ENCODE assay signal across 8 cellular contexts in the genomic region with DNA sequence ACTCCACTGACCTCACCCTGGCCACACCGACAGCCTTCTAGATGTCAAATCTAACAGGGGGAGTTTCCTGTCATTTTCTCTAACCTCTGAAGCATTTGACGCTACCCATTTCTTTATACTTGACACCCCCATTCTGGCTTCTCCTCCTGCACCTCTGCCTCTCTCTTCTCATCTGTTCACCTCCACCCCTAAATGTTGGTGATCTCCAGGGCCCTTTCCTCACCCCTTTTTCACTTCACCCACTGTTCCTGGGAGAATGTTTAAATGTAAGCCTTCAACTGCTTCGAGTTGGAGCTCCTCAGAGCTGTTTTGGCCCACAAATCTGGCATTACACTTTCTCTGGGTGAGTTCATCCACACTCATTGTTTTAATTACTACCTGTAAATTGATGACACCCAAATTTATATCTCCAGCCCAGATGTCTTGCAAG. TPM values are rescaled to one million over a fixed set of nuclear protein-coding genes. Genes with fewer than 3 reads are reported as not detected.
DNase-seq lines count a peak whose midpoint lies in the region; ATAC-seq and TF ChIP-seq lines count a peak whose summit lies in the region.

No MANE protein-coding gene starts in this region.

- H3K9me3 Mint-ChIP-seq in GM23338, result no peaks in the 10 kb centered on the region; the same call in 2 of the 3 replicates

- no peaks in the 10 kb centered on the region for H3K9me2 ChIP-seq in GM23338 (ENCODE audit: insufficient read depth)

- no peaks in the 10 kb centered on the region; the same call in 1 of the 2 replicates for H3K79me2 ChIP-seq in GM23338 (replicated peaks; ENCODE audit: insufficient read depth)

- peaks cover 6% of the 10 kb centered on the region; the same call in 2 of the 3 replicates for H3K36me3 Mint-ChIP-seq in GM23338 (ENCODE audit: low read depth)

- H3K9me3 ChIP-seq in gastrocnemius medialis, result no peaks in the 10 kb centered on the region

- H3K27me3 ChIP-seq in GM23338 (ENCODE audit: insufficient read depth), result no peaks in the 10 kb centered on the region
- no peaks in the 10 kb centered on the region for H3K27me3 ChIP-seq in gastrocnemius medialis

- in situ Hi-C loops in gastrocnemius medialis (cut with MboI; ENCODE audit: low sequenced_read_pairs in 4 of 4), result no loop called here

- H3K36me3 ChIP-seq in GM23338 (ENCODE audit: insufficient read depth) (no peaks in the 10 kb centered on the region), gastrocnemius medialis (peaks cover 0 to 26% of the 10 kb centered on the region in 2 donors)

- H3K4me1 Mint-ChIP-seq in GM23338, result peaks cover 22% of the 10 kb centered on the region

- H3K4me2 ChIP-seq in GM23338, result peak overlapping the region; percentile 84

- no peak overlapping the region for H3K27ac Mint-ChIP-seq in GM23338

- TF ChIP-seq POLR2A in gastrocnemius medialis (IDR thresholded peaks at IDR 0.05), result no peak

- ATAC-seq in GM23338 (no peak), gastrocnemius medialis (no peak)

- intact Hi-C loops in gastrocnemius medialis (cut with DNase I; ENCODE audit: low total_unique reads), result loop anchor here (1.0 kb wide), 3 partner anchors 30 to 40 kb away; partner anchors contain the start of genes GMPR2, LTB4R, NEDD8 and TINF2

- H3K4me3 ChIP-seq in GM23338 (peak overlapping the region; percentile 86), fibroblast of the aortic adventitia (ENCODE audit: low read depth, low read length) (peak overlapping the region; percentile 97), gastrocnemius medialis (peak overlapping the region; percentile 78 to 98 (median 94))

- TF ChIP-seq CTCF in GM23338 (conservative IDR thresholded peaks at IDR 0.05; ENCODE audit: low read depth in 2 of 2) (no peak), VCaP (conservative IDR thresholded peaks at IDR 0.05) (no peak), fibroblast of the aortic adventitia (IDR thresholded peaks at IDR 0.05; ENCODE audit: insufficient read depth, low read length) (no peak), gastrocnemius medialis (IDR thresholded peaks at IDR 0.05 in 4 of 5, conservative IDR thresholded peaks at IDR 0.05 in 1 of 5) (no peak)

- peak overlapping the region; percentile 77 for H3K4me3 Mint-ChIP-seq in GM23338

- peaks cover 10% of the 10 kb centered on the region for H3K27me3 Mint-ChIP-seq in GM23338 (ENCODE audit: insufficient read depth, low read depth, poor library complexity)

- H4K20me1 ChIP-seq in GM23338 (replicated peaks; ENCODE audit: insufficient read depth), result no peaks in the 10 kb centered on the region

- peaks cover 11% of the 10 kb centered on the region; the same call in 1 of the 2 replicates for H3F3A ChIP-seq in GM23338 (replicated peaks; ENCODE audit: low read depth)

- H3K4me1 ChIP-seq in GM23338 (ENCODE audit: insufficient read depth), result peaks cover 16% of the 10 kb centered on the region
- H3K4me1 ChIP-seq in gastrocnemius medialis, result peaks cover 4 to 6% of the 10 kb centered on the region in 2 donors

- DNase-seq in GM23338 (ENCODE audit: low spot score), result no peak
- no peak for DNase-seq in fibroblast of the aortic adventitia (ENCODE audit: low read depth)
- no peak for DNase-seq in gastrocnemius medialis
- no peak for DNase-seq in SHP77 (lab: John Stamatoyannopoulos, UW)
- no peak for DNase-seq in NCI-H2107 (lab: John Stamatoyannopoulos, UW)
- no peak for DNase-seq in NCI-H2081 treated with DMSO at 0.1 percent for 48 hours (lab: John Stamatoyannopoulos, UW)
- DNase-seq in RKO (ENCODE audit: low spot score), result no peak

- H2AFZ ChIP-seq in GM23338, result peak overlapping the region; percentile 38; the same call in 1 of the 2 replicates

- H3K27ac ChIP-seq in GM23338 (ENCODE audit: low read depth), result no peak overlapping the region
- H3K27ac ChIP-seq in VCaP, result peak overlapping the region; percentile 93
- H3K27ac ChIP-seq in gastrocnemius medialis, result peak overlapping the region; percentile 87 to 99 (median 98)

TF ChIP-seq in GM23338, 12 proteins besides CTCF, POLR2A, EP300 and RAD21 (continues in another document):
- TF ChIP-seq ZNF331 (CRISPR knock-in tag; IDR thresholded peaks at IDR 0.05; ENCODE audit: low read depth), result no peak
- TF ChIP-seq, protein P1, sequence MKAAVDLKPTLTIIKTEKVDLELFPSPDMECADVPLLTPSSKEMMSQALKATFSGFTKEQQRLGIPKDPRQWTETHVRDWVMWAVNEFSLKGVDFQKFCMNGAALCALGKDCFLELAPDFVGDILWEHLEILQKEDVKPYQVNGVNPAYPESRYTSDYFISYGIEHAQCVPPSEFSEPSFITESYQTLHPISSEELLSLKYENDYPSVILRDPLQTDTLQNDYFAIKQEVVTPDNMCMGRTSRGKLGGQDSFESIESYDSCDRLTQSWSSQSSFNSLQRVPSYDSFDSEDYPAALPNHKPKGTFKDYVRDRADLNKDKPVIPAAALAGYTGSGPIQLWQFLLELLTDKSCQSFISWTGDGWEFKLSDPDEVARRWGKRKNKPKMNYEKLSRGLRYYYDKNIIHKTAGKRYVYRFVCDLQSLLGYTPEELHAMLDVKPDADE (IDR thresholded peaks at IDR 0.05), result no peak
- no peak for TF ChIP-seq EZH2 (IDR thresholded peaks at IDR 0.05; ENCODE audit: low read depth, unreplicated experiment)
- no peak for TF ChIP-seq JUNB (IDR thresholded peaks at IDR 0.05; ENCODE audit: unreplicated experiment)
- no peak for TF ChIP-seq POLR2AphosphoS5 (IDR thresholded peaks at IDR 0.05; ENCODE audit: low read depth)

RNA-seq across cellular contexts. Expression of gene RABGGTA, which starts 0.5 kb away (rescaled TPM):
- total RNA-seq in GM23338 (2014; rRNA removed; shearing (Covaris generic)), result 18.8 and 20.7 TPM in 2 replicates
- 17.6 and 25.2 TPM in 2 replicates for polyA plus RNA-seq in GM23338 (2016; fragmentation: Nextera tagmentation; extraction: Ambion mirVana)
- total RNA-seq in fibroblast of the aortic adventitia (ENCODE audit: low replicate concordance), result 21.2 and 26.7 TPM in 2 replicates
- total RNA-seq in gastrocnemius medialis, result 10 to 100 TPM; 20.9 to 32.8 (median 28.0) TPM

RNA-seq across cellular contexts. Expression of gene TGM1, which starts 8.9 kb away (rescaled TPM):
- total RNA-seq in GM23338 (2014; rRNA removed; shearing (Covaris generic)), result 0.39 and 0.63 TPM in 2 replicates
- 0.31 and 0.42 TPM in 2 replicates for polyA plus RNA-seq in GM23338 (2016; fragmentation: Nextera tagmentation; extraction: Ambion mirVana)
- 0.36 and 6.1 TPM in 2 replicates for total RNA-seq in fibroblast of the aortic adventitia (ENCODE audit: low replicate concordance)
- under 1 TPM in 1 of 4 donors, not detected in 3; 0.20 TPM for total RNA-seq in gastrocnemius medialis

RNA-seq across cellular contexts. Expression of gene DHRS1, which starts 27.7 kb away (rescaled TPM):
- 15.4 and 22.7 TPM in 2 replicates for total RNA-seq in GM23338 (2014; rRNA removed; shearing (Covaris generic))
- polyA plus RNA-seq in GM23338 (2016; fragmentation: Nextera tagmentation; extraction: Ambion mirVana), result 15.0 and 15.4 TPM in 2 replicates
- total RNA-seq in fibroblast of the aortic adventitia (ENCODE audit: low replicate concordance) (8.7 and 20.7 TPM in 2 replicates), gastrocnemius medialis (10 to 100 TPM in 2 of 4 donors, 1 to 10 TPM in 2; 1.9 to 12.2 (median 8.2) TPM)

RNA-seq across cellular contexts. Expression of gene NOP9, which starts 27.8 kb away (rescaled TPM):
- 32.4 and 32.8 TPM in 2 replicates for total RNA-seq in GM23338 (2014; rRNA removed; shearing (Covaris generic))
- polyA plus RNA-seq in GM23338 (2016; fragmentation: Nextera tagmentation; extraction: Ambion mirVana), result 7.9 and 8.2 TPM in 2 replicates
- 16.4 and 19.6 TPM in 2 replicates for total RNA-seq in fibroblast of the aortic adventitia (ENCODE audit: low replicate concordance)
- total RNA-seq in gastrocnemius medialis, result 10 to 100 TPM; 27.2 to 43.5 (median 32.2) TPM

RNA-seq across cellular contexts. Expression of gene TINF2, which starts 29.4 kb away (rescaled TPM):
- 24.6 and 36.0 TPM in 2 replicates for total RNA-seq in GM23338 (2014; rRNA removed; shearing (Covaris generic))
- 22.0 and 24.1 TPM in 2 replicates for polyA plus RNA-seq in GM23338 (2016; fragmentation: Nextera tagmentation; extraction: Ambion mirVana)
- total RNA-seq in fibroblast of the aortic adventitia (ENCODE audit: low replicate concordance) (53.0 and 60.5 TPM in 2 replicates), gastrocnemius medialis (10 to 100 TPM; 41.4 to 77.1 (median 50.7) TPM)
